In genomic region chr17:75524269-75524970, GRCh38 we compare ENCODE assay signal across 1 cellular context.
TF ChIP-seq lines count a peak whose summit lies in the region.

No MANE protein-coding gene starts in this region.

TF ChIP-seq in GM23338, 12 proteins besides CTCF, POLR2A, EP300 and RAD21 (continued from another document):
- TF ChIP-seq REST (IDR thresholded peaks at IDR 0.05; ENCODE audit: unreplicated experiment) = no peak
- TF ChIP-seq EZH2phosphoT487 (IDR thresholded peaks at IDR 0.05; ENCODE audit: unreplicated experiment) = no peak
- TF ChIP-seq ZNF331 (CRISPR knock-in tag; IDR thresholded peaks at IDR 0.05; ENCODE audit: low read depth) = no peak
- TF ChIP-seq ETS1 (IDR thresholded peaks at IDR 0.05) = no peak
- no peak for TF ChIP-seq STAT1 (IDR thresholded peaks at IDR 0.05; ENCODE audit: unreplicated experiment)
- no peak for TF ChIP-seq ZNF114 (CRISPR knock-in tag; IDR thresholded peaks at IDR 0.05)
